21 cellular contexts compared by ENCODE assay signal in genomic region chr21:28431527-28432200, GRCh38.
DNase-seq lines count a peak whose midpoint lies in the region; ATAC-seq and TF ChIP-seq lines count a peak whose summit lies in the region.
"Had no signal": no experiment of that assay in that cellular context is flagged by ENCODE, and none has a peak within 500 bp of the region (broad histone marks: within the 10 kb centered on the region; RNA-seq: fewer than 3 reads in every experiment).

No MANE protein-coding gene starts in this region.

- BruUV-seq in PC-3 (replicated peaks; lab: Mats Ljungman, UMichigan): no TSS peak
- BruUV-seq in Caco-2 (replicated peaks; lab: Mats Ljungman, UMichigan): no TSS peak

- CTCF ChIA-PET in PC-3 (lab: Charles Lee) (no interaction called here), Caco-2 (lab: Charles Lee) (no interaction called here)

- H3K9ac ChIP-seq in PC-3 (ENCODE audit: low read length): no peak overlapping the region

- H3F3A ChIP-seq in PC-3 (ENCODE audit: low read length, unreplicated experiment): no peaks in the 10 kb centered on the region

- H3K79me2 ChIP-seq in PC-3 (ENCODE audit: low read length): no peaks in the 10 kb centered on the region

- no peak overlapping the region for H2AFZ ChIP-seq in PC-3 (ENCODE audit: low read length)

- peaks cover 24% of the 10 kb centered on the region for H3K9me3 Mint-ChIP-seq in Caco-2 (ENCODE audit: unreplicated experiment)
- H3K9me3 Mint-ChIP-seq: CD4-positive, alpha-beta memory T cell; T-cell had no signal

- H3K36me3 ChIP-seq in PC-3 (ENCODE audit: low read depth, low read length): no peaks in the 10 kb centered on the region
- no peaks in the 10 kb centered on the region for H3K36me3 ChIP-seq in Caco-2 (ENCODE audit: control insufficient read depth, insufficient read depth, low read length)

- TF ChIP-seq CTCF in PC-3 (conservative IDR thresholded peaks at IDR 0.05; ENCODE audit: low read depth, low read length): no peak
- TF ChIP-seq CTCF in fibroblast of mammary gland (conservative IDR thresholded peaks at IDR 0.05; ENCODE audit: control insufficient read depth, insufficient read depth, low read depth, low read length): no peak
- no peak for TF ChIP-seq CTCF in Caco-2 (IDR thresholded peaks at IDR 0.05; ENCODE audit: insufficient read depth in 1 of 2, low read depth in 1 of 2, low read length in 1 of 2, severe bottlenecking in 1 of 2, unreplicated experiment in 1 of 2)

- H3K4me3 ChIP-seq in PC-3 (ENCODE audit: low read length): no peak overlapping the region
- H3K4me3 ChIP-seq in fibroblast of mammary gland (ENCODE audit: control insufficient read depth, low read depth, low read length): no peak overlapping the region
- H3K4me3 ChIP-seq in Caco-2 (ENCODE audit: low read depth, low read length): no peak overlapping the region

- POLR2A ChIA-PET in PC-3 (lab: Charles Lee; ENCODE audit: unreplicated experiment) (no interaction called here), Caco-2 (lab: Charles Lee) (no interaction called here)

- H3K4me1 Mint-ChIP-seq in Caco-2 (ENCODE audit: low read depth, unreplicated experiment): peaks cover 29% of the 10 kb centered on the region
- H3K4me1 Mint-ChIP-seq: CD4-positive, alpha-beta memory T cell; T-cell had no signal

- no peak for ATAC-seq in PC-3
- ATAC-seq in HG02623 (IDR thresholded peaks at IDR 0.05; ENCODE audit: unreplicated experiment): no peak
- ATAC-seq: T-cell had no signal

- no peaks in the 10 kb centered on the region for H4K20me1 ChIP-seq in PC-3 (ENCODE audit: low read length)

- no peak overlapping the region for H3K27ac Mint-ChIP-seq in Caco-2 (ENCODE audit: unreplicated experiment)
- H3K27ac Mint-ChIP-seq: CD4-positive, alpha-beta memory T cell; T-cell had no signal

- DNase-seq in HCEC 1CT: peak; percentile 60
- DNase-seq in PC-3: peak; percentile 34
- peak; percentile 91 for DNase-seq in fibroblast of mammary gland (ENCODE audit: low read depth)
- DNase-seq in stromal cell of bone marrow (ENCODE audit: low read depth): peak; percentile 33
- no peak for DNase-seq in Caco-2
- no peak for DNase-seq in NCI-H1105 (lab: John Stamatoyannopoulos, UW)
- no peak for DNase-seq in hepatic stellate cell (ENCODE audit: low spot score)
- DNase-seq: AML-193; C1 segment of cervical spinal cord; CD4-positive, alpha-beta memory T cell; COR-L47; GDM1; NCI-H1092 treated with DMSO at 0.1 percent for 48 hours; NCI-H1436 treated with DMSO at 0.1 percent for 48 hours; NCI-H187 treated with DMSO at 0.1 percent for 48 hours; NCI-H2171 treated with DMSO at 0.1 percent for 48 hours; NCI-H524; NCI-H774; SHP77; T-cell had no signal

- H3K4me3 Mint-ChIP-seq in Caco-2 (ENCODE audit: unreplicated experiment): no peak overlapping the region
- H3K4me3 Mint-ChIP-seq: CD4-positive, alpha-beta memory T cell; T-cell had no signal

- H3K36me3 Mint-ChIP-seq in Caco-2 (ENCODE audit: insufficient read depth, unreplicated experiment): no peaks in the 10 kb centered on the region
- H3K36me3 Mint-ChIP-seq: CD4-positive, alpha-beta memory T cell; T-cell had no signal

- no peaks in the 10 kb centered on the region for H3K27me3 ChIP-seq in PC-3 (ENCODE audit: low read length)
- no peaks in the 10 kb centered on the region for H3K27me3 ChIP-seq in Caco-2 (replicated peaks; ENCODE audit: control insufficient read depth, insufficient read depth, low read length)

- intact Hi-C loops in PC-3 (cut with micrococcal nuclease): loop anchor here (10.0 kb wide), 1 partner anchor 203 kb away; no protein-coding TSS in a partner anchor
- intact Hi-C loops in Caco-2 (cut with micrococcal nuclease; ENCODE audit: unreplicated experiment): no loop called here

- peak overlapping the region; percentile 5; the same call in 1 of the 2 replicates for H3K27ac ChIP-seq in PC-3 (ENCODE audit: low read length)

- H3K4me1 ChIP-seq in PC-3 (ENCODE audit: insufficient read depth, low read length) (peaks cover 29% of the 10 kb centered on the region), Caco-2 (peaks cover 32% of the 10 kb centered on the region)

- H3K9me3 ChIP-seq in PC-3 (ENCODE audit: low read length) (no peaks in the 10 kb centered on the region), Caco-2 (peaks cover 8% of the 10 kb centered on the region; the same call in 1 of the 2 replicates)

- no peaks in the 10 kb centered on the region for H3K27me3 Mint-ChIP-seq in Caco-2 (ENCODE audit: insufficient read depth, unreplicated experiment)

- H3K9me2 ChIP-seq in PC-3 (replicated peaks; ENCODE audit: low read length): no peaks in the 10 kb centered on the region

- H3K4me2 ChIP-seq in PC-3 (ENCODE audit: low read length): no peak overlapping the region

Comparison
In these comparisons a context has a peak if more than half of its experiments do, and no peak if none do; other contexts are left out.
1. DNase-seq: peak in HCEC 1CT (single experiment), PC-3 (single experiment), fibroblast of mammary gland (single experiment) and stromal cell of bone marrow (single experiment); none in Caco-2 (0 of 2), NCI-H1105 (single experiment) and hepatic stellate cell (single experiment).